Comparison of ENCODE assay signal across 8 cellular contexts in the genomic region with DNA sequence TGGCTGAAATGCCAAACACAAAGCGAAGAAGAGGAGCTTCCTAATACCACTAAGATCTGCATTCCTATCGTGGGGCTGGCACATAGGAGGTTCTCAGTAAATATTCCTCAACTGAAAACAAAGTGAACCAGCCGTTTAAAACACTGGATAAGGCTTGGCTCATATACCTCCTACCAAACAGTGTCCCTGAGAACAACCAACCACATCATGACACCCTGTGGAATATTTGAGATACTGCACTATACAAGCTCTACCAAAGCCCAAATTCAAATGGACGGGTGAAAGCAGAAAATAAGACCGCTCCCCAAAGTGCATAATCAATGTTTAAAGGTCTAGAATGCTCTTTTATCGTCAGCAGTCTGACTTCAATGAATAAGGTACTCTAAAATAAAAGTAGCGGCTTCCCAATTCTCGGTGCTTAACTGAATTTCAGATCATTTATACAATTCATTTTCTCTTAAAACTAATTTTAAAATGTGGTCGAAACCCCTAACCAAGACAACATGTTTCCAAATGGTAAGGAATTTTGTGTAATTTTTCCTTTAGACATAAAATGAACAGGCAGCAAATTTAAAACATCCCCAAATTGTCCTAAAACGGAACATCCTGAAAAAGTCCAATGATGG.
DNase-seq lines count a peak whose midpoint lies in the region; ATAC-seq and TF ChIP-seq lines count a peak whose summit lies in the region.

No MANE protein-coding gene starts in this region.

- TF ChIP-seq POLR2A in Peyer's patch (IDR thresholded peaks at IDR 0.05): no peak

- no peaks in the 10 kb centered on the region for H3K9me3 ChIP-seq in Peyer's patch

- H3K27me3 ChIP-seq in brain microvascular endothelial cell (replicated peaks) (peaks cover 3% of the 10 kb centered on the region), Peyer's patch (no peaks in the 10 kb centered on the region)

- no peaks in the 10 kb centered on the region for H3K4me1 ChIP-seq in Peyer's patch

- no peak overlapping the region for H3K27ac Mint-ChIP-seq in activated CD8-positive, alpha-beta T cell treated with anti-CD3 and anti-CD28 coated beads, Interleukin-2, amount 10 ng/mL, durations not matched to agents 7 days and 5 days
- no peak overlapping the region for H3K27ac Mint-ChIP-seq in stimulated activated naive CD8-positive, alpha-beta T cell treated with anti-CD3 and anti-CD28 coated beads, Interleukin-15, amount 100 ng/mL, for 72 hours

- H3K36me3 Mint-ChIP-seq in activated CD8-positive, alpha-beta T cell treated with anti-CD3 and anti-CD28 coated beads, Interleukin-2, amount 10 ng/mL, durations not matched to agents 7 days and 5 days (ENCODE audit: low read depth): no peaks in the 10 kb centered on the region

- in situ Hi-C loops in brain microvascular endothelial cell (cut with HindIII; ENCODE audit: low pct_ligation_motif_present, low sequenced_read_pairs): no loop called here

- no peak overlapping the region for H3K4me3 ChIP-seq in brain microvascular endothelial cell (ENCODE audit: low read depth, low read length)
- no peak overlapping the region for H3K4me3 ChIP-seq in Peyer's patch

- peak; percentile 93 for ATAC-seq in left lobe of liver
- no peak for ATAC-seq in activated CD8-positive, alpha-beta T cell treated with anti-CD3 and anti-CD28 coated beads, Interleukin-2, amount 10 ng/mL, durations not matched to agents 7 days and 5 days
- no peak for ATAC-seq in stimulated activated naive CD8-positive, alpha-beta T cell treated with anti-CD3 and anti-CD28 coated beads, Interleukin-15, amount 100 ng/mL, for 72 hours

- DNase-seq in EH (ENCODE audit: low read depth) (peak; percentile 64), NCI-H1048 (lab: John Stamatoyannopoulos, UW) (peak; percentile 30), brain microvascular endothelial cell (peak; percentile 38), left lobe of liver (ENCODE audit: low spot score) (no peak), NOMO-1 treated with DMSO at 0.1 percent for 48 hours (lab: John Stamatoyannopoulos, UW; ENCODE audit: unreplicated experiment) (no peak), Peyer's patch (no peak)
- no peak for DNase-seq in activated CD8-positive, alpha-beta T cell treated with anti-CD3 and anti-CD28 coated beads, Interleukin-2, amount 10 ng/mL, durations not matched to agents 7 days and 5 days
- DNase-seq in stimulated activated naive CD8-positive, alpha-beta T cell treated with anti-CD3 and anti-CD28 coated beads, Interleukin-15, amount 100 ng/mL, for 72 hours: no peak

- H3K36me3 ChIP-seq in brain microvascular endothelial cell (replicated peaks): no peaks in the 10 kb centered on the region
- no peaks in the 10 kb centered on the region for H3K36me3 ChIP-seq in Peyer's patch

- H3K4me3 Mint-ChIP-seq in activated CD8-positive, alpha-beta T cell treated with anti-CD3 and anti-CD28 coated beads, Interleukin-2, amount 10 ng/mL, durations not matched to agents 7 days and 5 days: no peak overlapping the region
- no peak overlapping the region for H3K4me3 Mint-ChIP-seq in stimulated activated naive CD8-positive, alpha-beta T cell treated with anti-CD3 and anti-CD28 coated beads, Interleukin-15, amount 100 ng/mL, for 72 hours

- no peaks in the 10 kb centered on the region for H3K9me3 Mint-ChIP-seq in activated CD8-positive, alpha-beta T cell treated with anti-CD3 and anti-CD28 coated beads, Interleukin-2, amount 10 ng/mL, durations not matched to agents 7 days and 5 days (ENCODE audit: insufficient read depth)
- peaks cover under 1 to 29% of the 10 kb centered on the region in 2 donors for H3K9me3 Mint-ChIP-seq in stimulated activated naive CD8-positive, alpha-beta T cell treated with anti-CD3 and anti-CD28 coated beads, Interleukin-15, amount 100 ng/mL, for 72 hours

- H3K4me1 Mint-ChIP-seq in activated CD8-positive, alpha-beta T cell treated with anti-CD3 and anti-CD28 coated beads, Interleukin-2, amount 10 ng/mL, durations not matched to agents 7 days and 5 days (ENCODE audit: low read depth): no peaks in the 10 kb centered on the region
- H3K4me1 Mint-ChIP-seq in stimulated activated naive CD8-positive, alpha-beta T cell treated with anti-CD3 and anti-CD28 coated beads, Interleukin-15, amount 100 ng/mL, for 72 hours: no peaks in the 10 kb centered on the region

- POLR2A ChIA-PET in activated CD8-positive, alpha-beta T cell treated with anti-CD3 and anti-CD28 coated beads, Interleukin-2, amount 10 ng/mL, durations not matched to agents 7 days and 5 days (lab: Charles Lee): no interaction called here

- TF ChIP-seq CTCF in brain microvascular endothelial cell (IDR thresholded peaks at IDR 0.05; ENCODE audit: low read depth, low read length, missing control alignments) (peak; percentile 70), Peyer's patch (IDR thresholded peaks at IDR 0.05) (peak in 3 of 6 experiments; percentile 21 to 25 (median 25))

- H3K27me3 Mint-ChIP-seq in activated CD8-positive, alpha-beta T cell treated with anti-CD3 and anti-CD28 coated beads, Interleukin-2, amount 10 ng/mL, durations not matched to agents 7 days and 5 days (ENCODE audit: low read depth): no peaks in the 10 kb centered on the region
- H3K27me3 Mint-ChIP-seq in stimulated activated naive CD8-positive, alpha-beta T cell treated with anti-CD3 and anti-CD28 coated beads, Interleukin-15, amount 100 ng/mL, for 72 hours: no peaks in the 10 kb centered on the region

- CTCF ChIA-PET in activated CD8-positive, alpha-beta T cell treated with anti-CD3 and anti-CD28 coated beads, Interleukin-2, amount 10 ng/mL, durations not matched to agents 7 days and 5 days (lab: Charles Lee): no interaction called here

- H3K27ac ChIP-seq in brain microvascular endothelial cell (no peak overlapping the region), Peyer's patch (no peak overlapping the region)

Comparison
In these comparisons a context has a peak if more than half of its experiments do, and no peak if none do; other contexts are left out.
1. DNase-seq: peak in EH (single experiment), NCI-H1048 (single experiment) and brain microvascular endothelial cell (single experiment); none in left lobe of liver (single experiment), activated CD8-positive, alpha-beta T cell treated with anti-CD3 and anti-CD28 coated beads, Interleukin-2, amount 10 ng/mL, durations not matched to agents 7 days and 5 days (single experiment), NOMO-1 treated with DMSO at 0.1 percent for 48 hours (single experiment), Peyer's patch (0 of 3) and stimulated activated naive CD8-positive, alpha-beta T cell treated with anti-CD3 and anti-CD28 coated beads, Interleukin-15, amount 100 ng/mL, for 72 hours (0 of 2).